Comparison of ENCODE assay signal across 7 cellular contexts in the genomic region with DNA sequence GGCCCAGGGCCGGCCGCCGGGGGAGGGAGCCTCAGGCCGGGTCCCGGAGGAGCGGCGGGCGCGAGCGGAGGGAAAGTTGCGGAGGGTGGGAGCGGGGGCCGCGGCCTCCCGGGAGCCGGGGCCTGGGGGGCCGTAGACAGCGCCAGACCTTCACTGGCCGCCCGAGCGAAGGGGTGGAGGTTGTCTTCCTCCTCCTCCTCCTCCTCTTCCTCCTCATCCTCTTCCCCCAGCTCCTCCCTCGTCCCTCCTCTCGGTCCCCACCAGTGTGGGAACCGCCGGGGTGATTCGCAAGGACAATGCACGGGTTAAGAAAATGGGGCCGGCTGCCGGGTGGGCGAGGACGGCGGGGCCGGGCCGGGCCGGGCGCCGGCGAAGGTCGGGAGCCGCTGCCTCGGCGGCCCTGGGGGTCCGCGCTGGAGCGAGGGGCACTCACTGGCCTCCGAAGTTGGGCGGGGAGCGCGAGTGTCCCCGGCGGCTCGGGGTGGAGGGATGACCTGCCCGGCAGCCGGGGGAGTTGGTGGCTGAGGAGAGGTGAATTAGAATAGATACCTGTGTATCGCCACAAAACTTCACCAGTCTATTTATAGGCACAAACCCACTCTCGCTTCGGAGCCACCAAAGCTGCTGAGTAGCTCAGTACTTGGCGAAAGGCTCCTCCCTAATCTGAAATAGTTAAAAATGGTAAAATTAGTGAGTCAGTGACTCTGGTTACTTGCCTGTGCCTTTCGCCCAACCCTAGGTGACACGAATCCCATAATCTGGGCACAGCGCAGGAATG. TPM values are rescaled to one million over a fixed set of nuclear protein-coding genes. Genes with fewer than 3 reads are reported as not detected.
DNase-seq lines count a peak whose midpoint lies in the region; ATAC-seq and TF ChIP-seq lines count a peak whose summit lies in the region.

No MANE protein-coding gene starts in this region.

- H3K36me3 Mint-ChIP-seq in nephron progenitor cell (ENCODE audit: low read depth), result peaks cover 18% of the 10 kb centered on the region

- H3K27me3 ChIP-seq in MG63 (no peaks in the 10 kb centered on the region), upper lobe of left lung (no peaks in the 10 kb centered on the region)

- peaks cover 55% of the 10 kb centered on the region for H3K4me1 Mint-ChIP-seq in nephron progenitor cell

- H3K27me3 Mint-ChIP-seq in nephron progenitor cell (ENCODE audit: low read depth, poor library complexity), result peaks cover 3% of the 10 kb centered on the region

- DNase-seq in MG63 (peak; percentile 35), activated T-cell treated with anti-CD3 and anti-CD28 coated beads for 1 hour (ENCODE audit: low read depth) (peak; percentile 22), nephron progenitor cell (peak; percentile 37), upper lobe of left lung (peak; percentile 41 to 86)

- H3K4me3 ChIP-seq in MG63 (peak overlapping the region; percentile 60), upper lobe of left lung (peak overlapping the region; percentile 74 to 90 (median 76))

- peak overlapping the region; percentile 99 to 100 (median 100) for H3K27ac ChIP-seq in upper lobe of left lung

- no peak for TF ChIP-seq EP300 in upper lobe of left lung (IDR thresholded peaks at IDR 0.05)

- H3K27ac Mint-ChIP-seq in nephron progenitor cell, result peak overlapping the region; percentile 95

- peaks cover 39 to 54% (median 45%) of the 10 kb centered on the region in 4 donors for H3K4me1 ChIP-seq in upper lobe of left lung

- H3K9me3 ChIP-seq in MG63 (no peaks in the 10 kb centered on the region), upper lobe of left lung (no peaks in the 10 kb centered on the region)

- 0 to 1% methylated on average over 44 to 61 of the region's 61 CpGs for WGBS in upper lobe of left lung, 2 donors

- no peaks in the 10 kb centered on the region; the same call in 1 of the 2 replicates for H3K36me3 ChIP-seq in MG63
- H3K36me3 ChIP-seq in upper lobe of left lung, result no peaks in the 10 kb centered on the region

- TF ChIP-seq CTCF in nephron progenitor cell (IDR thresholded peaks at IDR 0.05) (no peak), upper lobe of left lung (IDR thresholded peaks at IDR 0.05) (no peak)

- H3K4me3 Mint-ChIP-seq in nephron progenitor cell, result peak overlapping the region; percentile 90

- peak in 2 of 4 donors; percentile 48 to 53 for TF ChIP-seq POLR2A in upper lobe of left lung (IDR thresholded peaks at IDR 0.05)

- ATAC-seq in GM18511 (IDR thresholded peaks at IDR 0.05; ENCODE audit: unreplicated experiment) (peak; percentile 23), esophagus mucosa (peak; percentile 41), upper lobe of left lung (ENCODE audit: low FRiP score in 2 of 2) (peak in 1 of 2 donors; percentile 26), GM18517 (IDR thresholded peaks at IDR 0.05; ENCODE audit: unreplicated experiment) (no peak)

- H3K9me3 Mint-ChIP-seq in nephron progenitor cell, result peaks cover 4% of the 10 kb centered on the region

RNA-seq across cellular contexts. Expression of gene DYRK1A, which starts 1.4 kb away (rescaled TPM):
- 18.2 and 28.2 TPM in 2 replicates for total RNA-seq in MG63 (2014; rRNA removed; shearing (Covaris generic); ENCODE audit: low replicate concordance)
- total RNA-seq in esophagus mucosa, result 32.7 TPM
- total RNA-seq in upper lobe of left lung, result 100 to 1,000 TPM in 1 of 6 donors, 10 to 100 TPM in 5; 64.1 to 116 (median 83.2) TPM
